13 cellular contexts compared by ENCODE assay signal in the genomic region with DNA sequence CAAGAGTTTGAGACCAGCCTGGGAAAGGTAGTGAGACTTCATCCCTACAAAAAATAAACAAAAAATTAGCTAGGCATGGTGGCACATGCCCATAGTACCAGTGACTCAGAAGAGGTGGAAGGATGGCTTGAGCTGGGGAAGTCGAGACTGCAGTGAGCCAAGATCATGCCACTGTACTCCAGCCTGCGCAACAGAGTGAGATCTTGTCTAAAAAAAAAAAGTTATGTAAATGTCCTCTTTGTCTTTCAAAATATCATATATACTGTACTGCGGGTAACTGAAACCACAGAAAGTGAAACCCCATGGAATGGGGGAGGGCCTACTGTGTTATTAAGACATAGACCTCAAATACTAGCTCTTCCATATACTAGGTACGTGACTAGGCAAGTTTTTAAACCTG. TPM values are rescaled to one million over a fixed set of nuclear protein-coding genes. Genes with fewer than 3 reads are reported as not detected.
DNase-seq lines count a peak whose midpoint lies in the region; ATAC-seq and TF ChIP-seq lines count a peak whose summit lies in the region.
"Had no signal": no experiment of that assay in that cellular context is flagged by ENCODE, and none has a peak within 500 bp of the region (broad histone marks: within the 10 kb centered on the region; RNA-seq: fewer than 3 reads in every experiment).

No MANE protein-coding gene starts in this region.

- WGBS in esophagus squamous epithelium, 2 donors = 43 to 46% methylated on average over 4 of the region's 4 CpGs

- no peaks in the 10 kb centered on the region for H3K4me1 ChIP-seq in breast epithelium
- no peaks in the 10 kb centered on the region for H3K4me1 ChIP-seq in esophagus squamous epithelium

- H3K9me3 ChIP-seq in breast epithelium = no peaks in the 10 kb centered on the region
- H3K9me3 ChIP-seq in esophagus squamous epithelium = no peaks in the 10 kb centered on the region

- H3K27ac ChIP-seq in breast epithelium (no peak overlapping the region), esophagus squamous epithelium (no peak overlapping the region)
- H3K27ac ChIP-seq: brain microvascular endothelial cell had no signal

- DNase-seq in MCF 10A (ENCODE audit: unreplicated experiment) = peak; percentile 40
- no peak for DNase-seq in breast epithelium (ENCODE audit: low spot score in 2 of 2)
- DNase-seq in NB4 (ENCODE audit: low read depth) = peak; percentile 87
- no peak for DNase-seq in sciatic nerve (ENCODE audit: low spot score)
- no peak for DNase-seq in esophagus squamous epithelium (lab: John Stamatoyannopoulos, UW)
- no peak for DNase-seq in NCI-H1694 (lab: John Stamatoyannopoulos, UW)
- no peak for DNase-seq in GM20000 (ENCODE audit: low spot score)
- DNase-seq: 8988T, brain microvascular endothelial cell, Karpas-422, substantia nigra had no signal

- no peaks in the 10 kb centered on the region for H3K9me3 Mint-ChIP-seq in MCF 10A (ENCODE audit: unreplicated experiment)
- H3K9me3 Mint-ChIP-seq: mesothelial cell of epicardium had no signal

- CTCF ChIA-PET in MCF 10A (lab: Yijun Ruan, JAX) = interaction anchor here (0.5 to 0.9 kb wide), 2 partner anchors 44 to 693 kb away, joined by 3 read pairs; no protein-coding TSS in a partner anchor

- H3K36me3 Mint-ChIP-seq in MCF 10A (ENCODE audit: insufficient read depth, unreplicated experiment) = peaks cover 28% of the 10 kb centered on the region

- H3K36me3 ChIP-seq in breast epithelium = peaks cover under 1% of the 10 kb centered on the region
- peaks cover 0 to 76% (median 9%) of the 10 kb centered on the region in 3 donors for H3K36me3 ChIP-seq in esophagus squamous epithelium

- peaks cover 6% of the 10 kb centered on the region for H3K4me1 Mint-ChIP-seq in MCF 10A (ENCODE audit: insufficient read depth, unreplicated experiment)
- H3K4me1 Mint-ChIP-seq: mesothelial cell of epicardium had no signal

- TF ChIP-seq CTCF in MCF 10A (IDR thresholded peaks at IDR 0.05; ENCODE audit: unreplicated experiment) (no peak), breast epithelium (IDR thresholded peaks at IDR 0.05) (no peak), NB4 (IDR thresholded peaks at IDR 0.05; ENCODE audit: low read depth, low read length) (no peak), esophagus squamous epithelium (IDR thresholded peaks at IDR 0.05) (no peak), GM20000 (IDR thresholded peaks at IDR 0.05; ENCODE audit: extremely low read depth, missing control alignments) (no peak)

- H3K4me3 ChIP-seq in breast epithelium (no peak overlapping the region), NB4 (ENCODE audit: low read depth, low read length) (no peak overlapping the region), esophagus squamous epithelium (no peak overlapping the region)

- H3K4me3 Mint-ChIP-seq in MCF 10A (ENCODE audit: unreplicated experiment) = no peak overlapping the region
- H3K4me3 Mint-ChIP-seq: mesothelial cell of epicardium had no signal

- peak overlapping the region; percentile 49 for H3K27ac Mint-ChIP-seq in MCF 10A (ENCODE audit: low read depth, unreplicated experiment)
- H3K27ac Mint-ChIP-seq: mesothelial cell of epicardium had no signal

- TF ChIP-seq POLR2A in breast epithelium (IDR thresholded peaks at IDR 0.05) (no peak), NB4 (IDR thresholded peaks at IDR 0.05; ENCODE audit: extremely low read depth, insufficient read length) (no peak), esophagus squamous epithelium (IDR thresholded peaks at IDR 0.05) (no peak)

- BruUV-seq in MCF 10A (replicated peaks; lab: Mats Ljungman, UMichigan) = no TSS peak

- POLR2A ChIA-PET in MCF 10A (lab: Yijun Ruan, JAX) = interaction anchor here (0.6 kb wide), 1 partner anchor 727 kb away, joined by 7 read pairs; no protein-coding TSS in a partner anchor

- H3K27me3 ChIP-seq in breast epithelium (no peaks in the 10 kb centered on the region), esophagus squamous epithelium (no peaks in the 10 kb centered on the region)
- H3K27me3 ChIP-seq: brain microvascular endothelial cell had no signal

- ATAC-seq in HG02973 (IDR thresholded peaks at IDR 0.05; ENCODE audit: unreplicated experiment) = peak; percentile 78
- ATAC-seq in sciatic nerve = no peak

- no peaks in the 10 kb centered on the region for H3K27me3 Mint-ChIP-seq in MCF 10A (ENCODE audit: insufficient read depth, unreplicated experiment)

- intact Hi-C loops in MCF 10A (cut with micrococcal nuclease) (no loop called here), breast epithelium (cut with DNase I; ENCODE audit: low total_unique reads) (no loop called here), sciatic nerve (cut with DNase I) (no loop called here), esophagus squamous epithelium (cut with DNase I) (no loop called here)

RNA-seq across cellular contexts. Expression of a gene that starts 20.8 kb away (rescaled TPM):
- total RNA-seq in MCF 10A (2022) = 35.7 and 43.2 TPM in 2 replicates
- 10 to 100 TPM; 46.7 to 62.9 (median 50.5) TPM for total RNA-seq in breast epithelium
- 45.7 TPM for total RNA-seq in sciatic nerve
- 10 to 100 TPM; 45.9 to 71.5 (median 60.5) TPM for total RNA-seq in esophagus squamous epithelium

RNA-seq across cellular contexts. Expression of a gene that starts 40.8 kb away (rescaled TPM):
- total RNA-seq in MCF 10A (2022) = 116 and 127 TPM in 2 replicates
- total RNA-seq in breast epithelium = 10 to 100 TPM; 64.8 to 81.1 (median 80.3) TPM
- total RNA-seq in sciatic nerve = 57.2 TPM
- 10 to 100 TPM; 34.9 to 98.4 (median 68.1) TPM for total RNA-seq in esophagus squamous epithelium

RNA-seq across cellular contexts. Expression of a gene that starts 51.4 kb away (rescaled TPM):
- total RNA-seq in MCF 10A (2022) (0.17 and 0.21 TPM in 2 replicates), breast epithelium (under 1 TPM; 0.32 to 0.88 (median 0.66) TPM), sciatic nerve (1.6 TPM), esophagus squamous epithelium (under 1 TPM in 2 of 4 donors, not detected in 2; 0.35 to 0.38 TPM)

Comparison
In these comparisons a context has a peak if more than half of its experiments do, and no peak if none do; other contexts are left out.
1. DNase-seq: peak in MCF 10A (single experiment) and NB4 (single experiment); none in breast epithelium (0 of 2), sciatic nerve (single experiment), esophagus squamous epithelium (single experiment), NCI-H1694 (single experiment) and GM20000 (single experiment).